7 cellular contexts compared by ENCODE assay signal in the genomic region with DNA sequence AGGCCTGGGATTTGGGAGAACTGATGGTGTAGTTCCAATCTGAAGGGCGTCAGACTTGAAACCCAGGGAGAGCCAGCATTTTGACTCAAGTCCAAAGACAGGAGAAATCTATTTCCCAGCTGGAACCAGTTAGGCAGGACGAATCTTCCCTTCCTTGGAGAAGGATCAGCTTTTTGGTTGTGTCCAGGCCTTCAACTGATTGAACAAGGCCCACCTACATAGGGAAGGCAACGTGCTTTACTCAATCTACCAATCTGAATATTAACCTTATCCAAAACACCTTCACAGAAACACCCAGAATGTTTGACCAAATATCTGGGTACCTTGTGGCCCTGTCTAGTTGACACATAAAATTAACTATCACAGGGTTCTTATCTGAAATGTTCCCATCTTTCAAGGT.
"Had no signal": no experiment of that assay in that cellular context is flagged by ENCODE, and none has a peak within 500 bp of the region (broad histone marks: within the 10 kb centered on the region; RNA-seq: fewer than 3 reads in every experiment).

No MANE protein-coding gene starts in this region.

- H3K4me3 ChIP-seq: GM12878 had no signal

- FAIRE-seq: G401.6, GM12878, GM12891, GM12892, GM18507 had no signal

- DNase-seq: GDM1, GF-D8 had no signal

- ATAC-seq: GM12878 had no signal
